In the genomic region with DNA sequence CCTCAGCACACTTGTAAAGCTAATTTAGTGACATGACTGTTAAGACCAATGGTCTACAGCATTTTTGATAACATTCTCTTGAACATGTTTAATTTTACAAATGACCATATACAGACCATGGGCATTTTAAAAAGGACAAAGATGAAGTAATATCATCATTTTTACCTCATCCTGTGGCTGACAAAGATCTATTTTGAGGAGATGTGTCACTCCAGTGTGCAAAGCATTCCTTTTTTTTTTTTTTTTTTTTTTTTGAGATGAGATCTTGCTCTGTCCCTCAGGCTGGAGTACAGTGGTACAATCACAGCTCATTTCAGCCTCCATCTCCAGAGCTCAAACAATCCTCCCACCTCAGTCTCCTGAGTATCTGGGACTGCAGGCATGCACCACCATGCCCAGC, we compare ENCODE assay signal across 1 cellular context.
TF ChIP-seq lines count a peak whose summit lies in the region.

No MANE protein-coding gene starts in this region.

TF ChIP-seq in SK-N-SH treated with all-trans-retinoic acid at 6 μM for 48 hours, 23 proteins besides CTCF, POLR2A, EP300 and RAD21 (continued from another document):
- TF ChIP-seq, protein P1, sequence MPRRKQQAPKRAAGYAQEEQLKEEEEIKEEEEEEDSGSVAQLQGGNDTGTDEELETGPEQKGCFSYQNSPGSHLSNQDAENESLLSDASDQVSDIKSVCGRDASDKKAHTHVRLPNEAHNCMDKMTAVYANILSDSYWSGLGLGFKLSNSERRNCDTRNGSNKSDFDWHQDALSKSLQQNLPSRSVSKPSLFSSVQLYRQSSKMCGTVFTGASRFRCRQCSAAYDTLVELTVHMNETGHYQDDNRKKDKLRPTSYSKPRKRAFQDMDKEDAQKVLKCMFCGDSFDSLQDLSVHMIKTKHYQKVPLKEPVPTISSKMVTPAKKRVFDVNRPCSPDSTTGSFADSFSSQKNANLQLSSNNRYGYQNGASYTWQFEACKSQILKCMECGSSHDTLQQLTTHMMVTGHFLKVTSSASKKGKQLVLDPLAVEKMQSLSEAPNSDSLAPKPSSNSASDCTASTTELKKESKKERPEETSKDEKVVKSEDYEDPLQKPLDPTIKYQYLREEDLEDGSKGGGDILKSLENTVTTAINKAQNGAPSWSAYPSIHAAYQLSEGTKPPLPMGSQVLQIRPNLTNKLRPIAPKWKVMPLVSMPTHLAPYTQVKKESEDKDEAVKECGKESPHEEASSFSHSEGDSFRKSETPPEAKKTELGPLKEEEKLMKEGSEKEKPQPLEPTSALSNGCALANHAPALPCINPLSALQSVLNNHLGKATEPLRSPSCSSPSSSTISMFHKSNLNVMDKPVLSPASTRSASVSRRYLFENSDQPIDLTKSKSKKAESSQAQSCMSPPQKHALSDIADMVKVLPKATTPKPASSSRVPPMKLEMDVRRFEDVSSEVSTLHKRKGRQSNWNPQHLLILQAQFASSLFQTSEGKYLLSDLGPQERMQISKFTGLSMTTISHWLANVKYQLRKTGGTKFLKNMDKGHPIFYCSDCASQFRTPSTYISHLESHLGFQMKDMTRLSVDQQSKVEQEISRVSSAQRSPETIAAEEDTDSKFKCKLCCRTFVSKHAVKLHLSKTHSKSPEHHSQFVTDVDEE (CRISPR knock-in tag; IDR thresholded peaks at IDR 0.05): no peak
- TF ChIP-seq TCF4 (CRISPR knock-in tag; IDR thresholded peaks at IDR 0.05; ENCODE audit: borderline replicate concordance): no peak
- TF ChIP-seq ZFP30 (CRISPR knock-in tag; IDR thresholded peaks at IDR 0.05): no peak
- TF ChIP-seq RARB (CRISPR knock-in tag; IDR thresholded peaks at IDR 0.05): no peak
- TF ChIP-seq SNAI2 (CRISPR knock-in tag; IDR thresholded peaks at IDR 0.05): no peak
- TF ChIP-seq TOX (CRISPR knock-in tag; IDR thresholded peaks at IDR 0.05; ENCODE audit: borderline replicate concordance): no peak
- no peak for TF ChIP-seq CREB5 (CRISPR knock-in tag; IDR thresholded peaks at IDR 0.05; ENCODE audit: low read depth)
- no peak for TF ChIP-seq POU6F1 (CRISPR knock-in tag; IDR thresholded peaks at IDR 0.05; ENCODE audit: borderline replicate concordance, low read depth)
- no peak for TF ChIP-seq OSR1 (CRISPR knock-in tag; IDR thresholded peaks at IDR 0.05)
- TF ChIP-seq ESRRG (CRISPR knock-in tag; IDR thresholded peaks at IDR 0.05): no peak
- TF ChIP-seq ISL1 (CRISPR knock-in tag; IDR thresholded peaks at IDR 0.05): no peak
- no peak for TF ChIP-seq ARNTL (CRISPR knock-in tag; IDR thresholded peaks at IDR 0.05; ENCODE audit: borderline replicate concordance, low read depth)
- TF ChIP-seq, protein P2, sequence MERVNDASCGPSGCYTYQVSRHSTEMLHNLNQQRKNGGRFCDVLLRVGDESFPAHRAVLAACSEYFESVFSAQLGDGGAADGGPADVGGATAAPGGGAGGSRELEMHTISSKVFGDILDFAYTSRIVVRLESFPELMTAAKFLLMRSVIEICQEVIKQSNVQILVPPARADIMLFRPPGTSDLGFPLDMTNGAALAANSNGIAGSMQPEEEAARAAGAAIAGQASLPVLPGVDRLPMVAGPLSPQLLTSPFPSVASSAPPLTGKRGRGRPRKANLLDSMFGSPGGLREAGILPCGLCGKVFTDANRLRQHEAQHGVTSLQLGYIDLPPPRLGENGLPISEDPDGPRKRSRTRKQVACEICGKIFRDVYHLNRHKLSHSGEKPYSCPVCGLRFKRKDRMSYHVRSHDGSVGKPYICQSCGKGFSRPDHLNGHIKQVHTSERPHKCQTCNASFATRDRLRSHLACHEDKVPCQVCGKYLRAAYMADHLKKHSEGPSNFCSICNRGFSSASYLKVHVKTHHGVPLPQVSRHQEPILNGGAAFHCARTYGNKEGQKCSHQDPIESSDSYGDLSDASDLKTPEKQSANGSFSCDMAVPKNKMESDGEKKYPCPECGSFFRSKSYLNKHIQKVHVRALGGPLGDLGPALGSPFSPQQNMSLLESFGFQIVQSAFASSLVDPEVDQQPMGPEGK (CRISPR knock-in tag; IDR thresholded peaks at IDR 0.05; ENCODE audit: borderline replicate concordance): no peak
- TF ChIP-seq ZFP3 (CRISPR knock-in tag; IDR thresholded peaks at IDR 0.05): no peak
- TF ChIP-seq ZNF565 (CRISPR knock-in tag; conservative IDR thresholded peaks at IDR 0.05; ENCODE audit: low read depth): no peak
- TF ChIP-seq ZC3H10 (CRISPR knock-in tag; IDR thresholded peaks at IDR 0.05): no peak
